In the genomic region with DNA sequence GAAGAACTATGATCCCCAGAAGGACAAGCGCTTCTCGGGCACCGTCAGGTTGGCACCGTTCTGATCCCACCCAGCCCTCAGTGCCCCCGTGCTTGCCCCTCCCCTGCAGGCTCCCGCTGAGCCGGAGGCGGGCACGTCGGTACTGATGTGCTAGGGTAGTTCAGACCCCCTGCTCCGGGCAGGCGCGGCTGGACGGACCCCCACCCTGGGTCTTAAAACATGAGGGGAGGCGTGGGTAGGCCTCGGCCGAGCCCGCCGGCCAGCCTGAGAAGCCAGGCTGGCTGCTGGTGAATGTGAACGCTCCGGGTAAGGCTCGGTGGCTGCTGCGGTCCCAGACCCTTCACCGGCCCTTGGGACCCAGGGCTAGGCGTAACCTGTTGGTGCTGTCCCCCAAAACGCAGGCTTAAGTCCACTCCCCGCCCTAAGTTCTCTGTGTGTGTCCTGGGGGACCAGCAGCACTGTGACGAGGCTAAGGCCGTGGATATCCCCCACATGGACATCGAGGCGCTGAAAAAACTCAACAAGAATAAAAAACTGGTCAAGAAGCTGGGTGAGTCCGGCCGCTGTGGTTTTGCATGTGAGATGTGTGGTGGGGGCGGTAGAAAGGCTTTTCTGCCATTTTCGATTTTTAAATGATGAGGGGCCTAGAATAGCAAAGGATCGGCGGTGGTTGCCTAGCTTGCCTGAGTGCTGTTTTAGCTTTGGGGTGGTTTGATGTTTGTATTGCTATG, we compare ENCODE assay signal across 1 cellular context.
TF ChIP-seq lines count a peak whose summit lies in the region.

No MANE protein-coding gene starts in this region.

TF ChIP-seq in HepG2, 621 proteins besides CTCF, POLR2A, EP300 and RAD21 (continued from another document and continues in another):
- TF ChIP-seq SRSF4 (IDR thresholded peaks at IDR 0.05; ENCODE audit: low read depth, low read length, poor library complexity, severe bottlenecking) (peak; percentile 31), SSRP1 (CRISPR knock-in tag; IDR thresholded peaks at IDR 0.05) (peak; percentile 12; the same call in 1 of the 2 replicates), MEIS1 (CRISPR knock-in tag; IDR thresholded peaks at IDR 0.05; ENCODE audit: borderline replicate concordance) (0 out of 2 replicates have a peak, but pooled peaks have one; percentile 12), ZNF598 (CRISPR knock-in tag; IDR thresholded peaks at IDR 0.05; ENCODE audit: borderline replicate concordance) (no peak), ZNF850 (CRISPR knock-in tag; conservative IDR thresholded peaks at IDR 0.05) (0 out of 2 replicates have a peak, but pooled peaks have one; percentile 28), AKAP8 (CRISPR knock-in tag; IDR thresholded peaks at IDR 0.05) (peak; percentile 76), ZNF577 (CRISPR knock-in tag; IDR thresholded peaks at IDR 0.05; ENCODE audit: borderline replicate concordance, low read depth) (no peak), PBX3 (CRISPR knock-in tag; IDR thresholded peaks at IDR 0.05; ENCODE audit: borderline replicate concordance) (no peak), ZNF839 (CRISPR knock-in tag; IDR thresholded peaks at IDR 0.05; ENCODE audit: borderline replicate concordance) (no peak), HES4 (CRISPR knock-in tag; IDR thresholded peaks at IDR 0.05; ENCODE audit: borderline replicate concordance) (peak; percentile 55; the same call in 1 of the 2 replicates), HOXA9 (CRISPR knock-in tag; IDR thresholded peaks at IDR 0.05; ENCODE audit: borderline replicate concordance) (no peak), ARNT2 (CRISPR knock-in tag; IDR thresholded peaks at IDR 0.05; ENCODE audit: low read depth) (peak; percentile 15; the same call in 1 of the 2 replicates), JUN (CRISPR knock-in tag; IDR thresholded peaks at IDR 0.05) (no peak), ZNF776 (CRISPR knock-in tag; IDR thresholded peaks at IDR 0.05) (0 out of 2 replicates have a peak, but pooled peaks have one; percentile 13), ZNF274 (CRISPR knock-in tag; IDR thresholded peaks at IDR 0.05) (no peak), LCORL (IDR thresholded peaks at IDR 0.05) (no peak), LCORL (CRISPR knock-in tag; IDR thresholded peaks at IDR 0.05) (peak; percentile 2), ZNF747 (CRISPR knock-in tag; IDR thresholded peaks at IDR 0.05; ENCODE audit: borderline replicate concordance) (no peak; the same call in none of the 2 replicates), ZSCAN20 (CRISPR knock-in tag; IDR thresholded peaks at IDR 0.05; ENCODE audit: borderline replicate concordance) (0 out of 2 replicates have a peak, but pooled peaks have one; percentile 38), MAFK (conservative IDR thresholded peaks at IDR 0.05 in 1 of 2, IDR thresholded peaks at IDR 0.05 in 1 of 2; ENCODE audit: low read length in 2 of 2) (no peak), MXD1 (CRISPR knock-in tag; IDR thresholded peaks at IDR 0.05) (no peak), TRIM24 (CRISPR knock-in tag; IDR thresholded peaks at IDR 0.05) (no peak), ZNF740 (CRISPR knock-in tag; IDR thresholded peaks at IDR 0.05) (0 out of 2 replicates have a peak, but pooled peaks have one; percentile 9), POLR2AphosphoS5 (IDR thresholded peaks at IDR 0.05; ENCODE audit: low read depth, low read length) (peak; percentile 59; the same call in 1 of the 2 replicates), BHLHE40 (IDR thresholded peaks at IDR 0.05; ENCODE audit: low read length) (no peak; the same call in 1 of the 2 replicates), HNRNPH1 (optimal IDR thresholded peaks at IDR 0.05; ENCODE audit: low read depth, low read length) (no peak), SRSF1 (optimal IDR thresholded peaks at IDR 0.05; ENCODE audit: low read depth, low read length) (peak; percentile 4), TOE1 (CRISPR knock-in tag; IDR thresholded peaks at IDR 0.05) (no peak), ZNF34 (CRISPR knock-in tag; IDR thresholded peaks at IDR 0.05; ENCODE audit: borderline replicate concordance) (no peak), SP140L (CRISPR knock-in tag; IDR thresholded peaks at IDR 0.05; ENCODE audit: borderline replicate concordance) (no peak), MXI1 (IDR thresholded peaks at IDR 0.05; ENCODE audit: borderline replicate concordance, low read depth, low read length) (no peak), RARG (CRISPR knock-in tag; IDR thresholded peaks at IDR 0.05; ENCODE audit: low read depth) (no peak), MTF2 (CRISPR knock-in tag; IDR thresholded peaks at IDR 0.05; ENCODE audit: borderline replicate concordance) (0 out of 2 replicates have a peak, but pooled peaks have one; percentile 6), ZNF124 (CRISPR knock-in tag; IDR thresholded peaks at IDR 0.05) (no peak), FOSL1 (CRISPR knock-in tag; IDR thresholded peaks at IDR 0.05; ENCODE audit: borderline replicate concordance) (no peak), GMEB2 (CRISPR knock-in tag; IDR thresholded peaks at IDR 0.05; ENCODE audit: low read depth) (no peak), ZNF431 (CRISPR knock-in tag; IDR thresholded peaks at IDR 0.05; ENCODE audit: borderline replicate concordance, low read depth) (no peak), MED8 (CRISPR knock-in tag; IDR thresholded peaks at IDR 0.05; ENCODE audit: insufficient replicate concordance) (peak; percentile 52), ZNF460 (CRISPR knock-in tag; IDR thresholded peaks at IDR 0.05; ENCODE audit: borderline replicate concordance) (no peak), ZNF614 (CRISPR knock-in tag; IDR thresholded peaks at IDR 0.05; ENCODE audit: borderline replicate concordance) (no peak), ZNF329 (CRISPR knock-in tag; IDR thresholded peaks at IDR 0.05; ENCODE audit: low read depth) (0 out of 2 replicates have a peak, but pooled peaks have one; percentile 24), CREM (IDR thresholded peaks at IDR 0.05) (no peak), CREM (CRISPR knock-in tag; IDR thresholded peaks at IDR 0.05) (no peak), HNRNPL (IDR thresholded peaks at IDR 0.05; ENCODE audit: low read depth, low read length) (peak; percentile 83; the same call in 1 of the 2 replicates), ZNF790 (CRISPR knock-in tag; IDR thresholded peaks at IDR 0.05; ENCODE audit: borderline replicate concordance) (no peak), HDAC1 (CRISPR knock-in tag; IDR thresholded peaks at IDR 0.05) (no peak), ELF3 (CRISPR knock-in tag; IDR thresholded peaks at IDR 0.05) (no peak), SKI (IDR thresholded peaks at IDR 0.05; ENCODE audit: partially characterized antibody) (no peak), ZBTB43 (CRISPR knock-in tag; conservative IDR thresholded peaks at IDR 0.05) (no peak), PAX8 (CRISPR knock-in tag; IDR thresholded peaks at IDR 0.05; ENCODE audit: borderline replicate concordance) (no peak), MTA1 (CRISPR knock-in tag; IDR thresholded peaks at IDR 0.05; ENCODE audit: borderline replicate concordance) (no peak), HDAC6 (IDR thresholded peaks at IDR 0.05; ENCODE audit: low read depth, low read length) (no peak), ETV6 (CRISPR knock-in tag; conservative IDR thresholded peaks at IDR 0.05) (no peak), ZBTB20 (CRISPR knock-in tag; IDR thresholded peaks at IDR 0.05; ENCODE audit: borderline replicate concordance, low read depth) (no peak)
- TF ChIP-seq, protein P1, sequence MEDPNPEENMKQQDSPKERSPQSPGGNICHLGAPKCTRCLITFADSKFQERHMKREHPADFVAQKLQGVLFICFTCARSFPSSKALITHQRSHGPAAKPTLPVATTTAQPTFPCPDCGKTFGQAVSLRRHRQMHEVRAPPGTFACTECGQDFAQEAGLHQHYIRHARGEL (CRISPR knock-in tag; IDR thresholded peaks at IDR 0.05): peak; percentile 62; the same call in 1 of the 2 replicates
- TF ChIP-seq, protein P2, sequence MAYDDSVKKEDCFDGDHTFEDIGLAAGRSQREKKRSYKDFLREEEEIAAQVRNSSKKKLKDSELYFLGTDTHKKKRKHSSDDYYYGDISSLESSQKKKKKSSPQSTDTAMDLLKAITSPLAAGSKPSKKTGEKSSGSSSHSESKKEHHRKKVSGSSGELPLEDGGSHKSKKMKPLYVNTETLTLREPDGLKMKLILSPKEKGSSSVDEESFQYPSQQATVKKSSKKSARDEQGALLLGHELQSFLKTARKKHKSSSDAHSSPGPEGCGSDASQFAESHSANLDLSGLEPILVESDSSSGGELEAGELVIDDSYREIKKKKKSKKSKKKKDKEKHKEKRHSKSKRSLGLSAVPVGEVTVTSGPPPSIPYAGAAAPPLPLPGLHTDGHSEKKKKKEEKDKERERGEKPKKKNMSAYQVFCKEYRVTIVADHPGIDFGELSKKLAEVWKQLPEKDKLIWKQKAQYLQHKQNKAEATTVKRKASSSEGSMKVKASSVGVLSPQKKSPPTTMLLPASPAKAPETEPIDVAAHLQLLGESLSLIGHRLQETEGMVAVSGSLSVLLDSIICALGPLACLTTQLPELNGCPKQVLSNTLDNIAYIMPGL (CRISPR knock-in tag; IDR thresholded peaks at IDR 0.05; ENCODE audit: borderline replicate concordance in 1 of 2, low read depth in 1 of 2): no peak
- TF ChIP-seq, protein P3, sequence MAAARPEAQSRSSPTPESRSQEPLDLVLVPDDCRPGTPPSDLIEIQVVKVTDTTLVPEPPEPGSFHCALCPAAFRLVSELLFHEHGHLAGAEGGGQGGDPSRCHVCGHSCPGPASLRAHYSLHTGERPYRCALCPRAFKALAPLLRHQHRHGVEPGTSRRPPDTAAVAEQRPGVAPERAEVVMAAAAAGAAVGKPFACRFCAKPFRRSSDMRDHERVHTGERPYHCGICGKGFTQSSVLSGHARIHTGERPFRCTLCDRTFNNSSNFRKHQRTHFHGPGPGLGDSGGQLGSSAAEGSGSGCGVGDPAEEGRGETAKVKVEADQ (CRISPR knock-in tag; IDR thresholded peaks at IDR 0.05; ENCODE audit: borderline replicate concordance): no peak
- TF ChIP-seq, protein P4, sequence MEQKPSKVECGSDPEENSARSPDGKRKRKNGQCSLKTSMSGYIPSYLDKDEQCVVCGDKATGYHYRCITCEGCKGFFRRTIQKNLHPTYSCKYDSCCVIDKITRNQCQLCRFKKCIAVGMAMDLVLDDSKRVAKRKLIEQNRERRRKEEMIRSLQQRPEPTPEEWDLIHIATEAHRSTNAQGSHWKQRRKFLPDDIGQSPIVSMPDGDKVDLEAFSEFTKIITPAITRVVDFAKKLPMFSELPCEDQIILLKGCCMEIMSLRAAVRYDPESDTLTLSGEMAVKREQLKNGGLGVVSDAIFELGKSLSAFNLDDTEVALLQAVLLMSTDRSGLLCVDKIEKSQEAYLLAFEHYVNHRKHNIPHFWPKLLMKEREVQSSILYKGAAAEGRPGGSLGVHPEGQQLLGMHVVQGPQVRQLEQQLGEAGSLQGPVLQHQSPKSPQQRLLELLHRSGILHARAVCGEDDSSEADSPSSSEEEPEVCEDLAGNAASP (CRISPR knock-in tag; IDR thresholded peaks at IDR 0.05; ENCODE audit: borderline replicate concordance): no peak
- TF ChIP-seq, protein P5, sequence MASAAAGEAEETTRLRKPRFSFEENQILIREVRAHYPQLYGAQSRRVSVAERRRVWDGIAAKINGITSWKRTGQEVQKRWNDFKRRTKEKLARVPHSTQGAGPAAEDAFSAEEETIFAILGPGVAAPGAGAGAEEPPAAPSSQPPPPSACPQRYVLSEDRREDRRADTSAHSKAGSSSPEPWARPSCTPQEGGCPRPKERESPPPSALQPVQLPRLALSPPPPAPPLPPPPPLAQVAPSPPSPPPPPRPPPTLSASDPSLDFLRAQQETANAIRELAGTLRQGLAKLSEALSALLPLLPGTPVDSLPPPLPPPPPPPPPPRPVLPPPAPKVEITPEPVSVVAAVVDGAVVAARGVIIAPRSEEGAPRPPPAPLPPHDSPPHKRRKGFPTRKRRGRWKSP (CRISPR knock-in tag; IDR thresholded peaks at IDR 0.05): 0 out of 2 replicates have a peak, but pooled peaks have one; percentile 3
- TF ChIP-seq, protein P6, sequence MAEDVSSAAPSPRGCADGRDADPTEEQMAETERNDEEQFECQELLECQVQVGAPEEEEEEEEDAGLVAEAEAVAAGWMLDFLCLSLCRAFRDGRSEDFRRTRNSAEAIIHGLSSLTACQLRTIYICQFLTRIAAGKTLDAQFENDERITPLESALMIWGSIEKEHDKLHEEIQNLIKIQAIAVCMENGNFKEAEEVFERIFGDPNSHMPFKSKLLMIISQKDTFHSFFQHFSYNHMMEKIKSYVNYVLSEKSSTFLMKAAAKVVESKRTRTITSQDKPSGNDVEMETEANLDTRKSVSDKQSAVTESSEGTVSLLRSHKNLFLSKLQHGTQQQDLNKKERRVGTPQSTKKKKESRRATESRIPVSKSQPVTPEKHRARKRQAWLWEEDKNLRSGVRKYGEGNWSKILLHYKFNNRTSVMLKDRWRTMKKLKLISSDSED (CRISPR knock-in tag; IDR thresholded peaks at IDR 0.05): no peak
